8 cellular contexts compared by ENCODE assay signal in the genomic region with DNA sequence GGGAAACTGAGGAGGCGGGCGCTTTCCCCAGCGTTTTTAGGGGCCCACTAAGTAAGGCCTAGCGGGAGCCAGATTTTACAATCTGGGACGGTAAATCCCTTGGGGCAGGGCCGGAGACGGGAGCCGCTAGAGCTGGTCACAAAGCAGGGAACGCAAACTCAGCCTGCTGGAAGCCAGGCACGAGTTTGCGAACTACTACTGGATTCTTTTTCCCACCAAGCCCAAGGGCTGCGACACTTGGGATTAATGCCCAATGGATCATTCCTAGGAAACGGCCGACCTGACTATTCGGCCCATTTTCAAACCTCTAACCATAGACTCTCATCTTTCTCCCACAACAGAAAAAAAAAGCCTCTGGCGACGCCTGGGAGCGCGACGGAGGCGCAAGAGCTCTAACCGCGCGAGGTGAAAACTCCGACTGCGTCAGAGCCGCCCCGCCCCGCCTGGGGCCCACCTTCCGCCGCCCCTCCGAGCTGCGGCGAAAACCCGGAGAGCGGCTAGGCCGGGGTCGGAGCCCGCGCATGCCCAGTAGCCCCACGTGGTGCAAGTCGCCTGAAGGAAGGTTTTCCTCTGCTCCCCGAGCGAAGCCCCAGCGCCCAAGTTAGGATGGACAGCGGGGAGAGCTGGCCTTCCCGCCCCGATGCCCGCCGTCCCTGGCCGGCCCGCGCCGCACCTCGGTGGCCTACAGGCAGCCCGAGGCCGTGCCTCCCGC. TPM values are rescaled to one million over a fixed set of nuclear protein-coding genes. Genes with fewer than 3 reads are reported as not detected.
A peak's percentile ranks its signal among the peaks of the same experiment; 100 is the strongest.
DNase-seq lines count a peak whose midpoint lies in the region; ATAC-seq and TF ChIP-seq lines count a peak whose summit lies in the region.

No MANE protein-coding gene starts in this region.

- peak overlapping the region; percentile 78 for H2AFZ ChIP-seq in OCI-LY3 (ENCODE audit: low read depth, low read length)

- H4K20me1 ChIP-seq in OCI-LY3 (ENCODE audit: insufficient read depth, low read length), result peaks cover 6% of the 10 kb centered on the region; the same call in 1 of the 2 replicates

- H3K27ac ChIP-seq in HUES6 (ENCODE audit: low read depth, low read length), result peak overlapping the region; percentile 97
- H3K27ac ChIP-seq in OCI-LY3 (ENCODE audit: low read length), result peak overlapping the region; percentile 92

- H3K36me3 ChIP-seq in HUES6 (ENCODE audit: control insufficient read depth, insufficient read depth, low read length), result no peaks in the 10 kb centered on the region
- no peaks in the 10 kb centered on the region for H3K36me3 ChIP-seq in OCI-LY3 (replicated peaks; ENCODE audit: low read depth, low read length)
- H3K36me3 ChIP-seq in mucosa of stomach (ENCODE audit: control insufficient read depth, insufficient read depth, low read length), result no peaks in the 10 kb centered on the region

- H3K4me1 ChIP-seq in HUES6 (ENCODE audit: control insufficient read depth, insufficient read depth, low read length) (peaks cover 32% of the 10 kb centered on the region), OCI-LY3 (ENCODE audit: low read length) (peaks cover 6% of the 10 kb centered on the region), mucosa of stomach (ENCODE audit: control insufficient read depth, insufficient read depth, low read length) (peaks cover 16% of the 10 kb centered on the region)

- 0 out of 2 replicates have a peak, but pooled peaks have one; percentile 4 for TF ChIP-seq CTCF in OCI-LY3 (IDR thresholded peaks at IDR 0.05; ENCODE audit: low read depth, low read length)
- no peak for TF ChIP-seq CTCF in epithelial cell of proximal tubule (conservative IDR thresholded peaks at IDR 0.05; ENCODE audit: low read depth, low read length)

- H3K27me3 ChIP-seq in HUES6 (ENCODE audit: control insufficient read depth, insufficient read depth, low read length) (peaks cover 3% of the 10 kb centered on the region), OCI-LY3 (ENCODE audit: low read depth, low read length) (no peaks in the 10 kb centered on the region), mucosa of stomach (ENCODE audit: control insufficient read depth, insufficient read depth, low read length) (no peaks in the 10 kb centered on the region)

- H3K9me3 ChIP-seq in HUES6 (ENCODE audit: control insufficient read depth, insufficient read depth, low read depth, low read length) (no peaks in the 10 kb centered on the region), OCI-LY3 (ENCODE audit: insufficient read depth, low read length) (no peaks in the 10 kb centered on the region), mucosa of stomach (ENCODE audit: control insufficient read depth, low read length) (no peaks in the 10 kb centered on the region)

- H3K4me2 ChIP-seq in OCI-LY3 (ENCODE audit: low read length), result peak overlapping the region; percentile 97

- DNase-seq in D341Med (ENCODE audit: low spot score) (peak; percentile 98), activated T-cell treated with anti-CD3 and anti-CD28 coated beads for 48 hours (ENCODE audit: low read depth) (peak; percentile 95), epithelial cell of proximal tubule (ENCODE audit: low read depth) (peak; percentile 64)
- DNase-seq in stimulated activated CD8-positive, alpha-beta memory T cell treated with anti-CD3 and anti-CD28 coated beads, Interleukin-4, amount 100 ng/mL, for 4 hours (ENCODE audit: low read depth in 2 of 2, low spot score in 1 of 2), result peak; percentile 92 to 94

- H3K9ac ChIP-seq in HUES6 (ENCODE audit: low read length) (peak overlapping the region; percentile 97), OCI-LY3 (ENCODE audit: low read length) (peak overlapping the region; percentile 93), mucosa of stomach (ENCODE audit: low read length) (peak overlapping the region; percentile 95)

- H3K4me3 ChIP-seq in HUES6 (ENCODE audit: low read depth, low read length) (peak overlapping the region; percentile 87), OCI-LY3 (ENCODE audit: low read length) (peak overlapping the region; percentile 96), epithelial cell of proximal tubule (ENCODE audit: low read depth, low read length) (peak overlapping the region; percentile 87), mucosa of stomach (ENCODE audit: low read length) (peak overlapping the region; percentile 92)

- ATAC-seq in GM21515 (IDR thresholded peaks at IDR 0.05; ENCODE audit: unreplicated experiment), result peak; percentile 60

- H3K79me2 ChIP-seq in OCI-LY3 (ENCODE audit: low read length), result peaks cover 47% of the 10 kb centered on the region

RNA-seq across cellular contexts. Expression of a gene that starts 0.6 kb away (rescaled TPM):
- total RNA-seq in epithelial cell of proximal tubule, result 25.2 and 40.2 TPM in 2 replicates

Comparison
In these comparisons a context has a peak if more than half of its experiments do, and no peak if none do; other contexts are left out.
1. Peak in every context shown above with its lines: DNase-seq, ATAC-seq, H3K4me3 ChIP-seq and H3K27ac ChIP-seq.